In the genomic region with DNA sequence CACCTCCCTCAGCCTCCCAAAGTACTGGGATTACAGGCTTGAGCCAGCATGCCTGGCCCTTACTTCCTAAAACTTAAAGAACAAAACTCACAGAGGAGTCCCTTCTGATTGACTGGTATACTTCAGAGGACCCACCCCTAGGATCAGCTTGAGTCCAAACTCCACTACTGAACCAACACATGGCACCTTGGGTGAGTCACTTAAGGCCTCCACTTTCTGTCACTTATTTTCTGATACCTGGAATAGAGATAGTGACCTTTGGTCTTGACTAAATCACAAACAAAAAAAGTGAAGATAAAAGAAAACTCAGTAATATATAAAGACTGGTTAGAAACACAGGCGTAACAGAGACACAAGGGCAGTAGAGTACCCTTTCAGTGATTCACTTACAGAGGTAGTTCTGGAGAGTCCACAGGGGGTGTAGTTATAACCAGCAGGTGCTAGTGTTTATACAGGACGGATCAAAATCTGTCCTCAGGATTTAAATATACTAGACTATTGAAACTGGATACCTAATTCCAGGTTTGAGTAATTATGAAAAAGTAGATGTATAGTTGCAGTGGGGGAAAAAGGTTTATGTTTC, we compare ENCODE assay signal across 23 cellular contexts.
DNase-seq lines count a peak whose midpoint lies in the region; ATAC-seq and TF ChIP-seq lines count a peak whose summit lies in the region.
"Had no signal": no experiment of that assay in that cellular context is flagged by ENCODE, and none has a peak within 500 bp of the region (broad histone marks: within the 10 kb centered on the region; RNA-seq: fewer than 3 reads in every experiment).

No MANE protein-coding gene starts in this region.

- H3K9me3 Mint-ChIP-seq in nephron, result peaks cover 2% of the 10 kb centered on the region
- peaks cover 2% of the 10 kb centered on the region for H3K9me3 Mint-ChIP-seq in activated naive CD8-positive, alpha-beta T cell treated with anti-CD3 and anti-CD28 coated beads for 36 hours
- H3K9me3 Mint-ChIP-seq: activated B cell treated with CpG ODN at 0.5 μM for 24 hours; activated CD4-positive, alpha-beta memory T cell treated with anti-CD3 and anti-CD28 coated beads, Interleukin-2, amount 10 ng/mL, durations not matched to agents 7 days and 5 days had no signal

- H3K27me3 Mint-ChIP-seq in nephron (ENCODE audit: low read depth), result no peaks in the 10 kb centered on the region
- H3K27me3 Mint-ChIP-seq in activated naive CD8-positive, alpha-beta T cell treated with anti-CD3 and anti-CD28 coated beads for 36 hours, result no peaks in the 10 kb centered on the region
- H3K27me3 Mint-ChIP-seq: activated B cell treated with CpG ODN at 0.5 μM for 24 hours; activated CD4-positive, alpha-beta memory T cell treated with anti-CD3 and anti-CD28 coated beads, Interleukin-2, amount 10 ng/mL, durations not matched to agents 7 days and 5 days; B cell; naive thymus-derived CD8-positive, alpha-beta T cell; stimulated activated naive CD8-positive, alpha-beta T cell treated with anti-CD3 and anti-CD28 coated beads, Interleukin-15, Interleukin-2, amounts not matched to agents 100 ng/mL and 50 ng/mL, for 24 hours had no signal

- H3K4me1 Mint-ChIP-seq in nephron, result no peaks in the 10 kb centered on the region
- peaks cover 8% of the 10 kb centered on the region for H3K4me1 Mint-ChIP-seq in activated naive CD8-positive, alpha-beta T cell treated with anti-CD3 and anti-CD28 coated beads for 36 hours

- no peak for ATAC-seq in HG02884 (IDR thresholded peaks at IDR 0.05; ENCODE audit: unreplicated experiment)
- ATAC-seq: naive thymus-derived CD8-positive, alpha-beta T cell; Right ventricle myocardium inferior had no signal

- TF ChIP-seq CTCF in nephron (IDR thresholded peaks at IDR 0.05; ENCODE audit: unreplicated experiment in 3 of 3), result no peak

- peak overlapping the region in 2 of 3 experiments; percentile 9 to 26 for H3K27ac Mint-ChIP-seq in nephron
- no peak overlapping the region for H3K27ac Mint-ChIP-seq in activated naive CD8-positive, alpha-beta T cell treated with anti-CD3 and anti-CD28 coated beads for 36 hours
- H3K27ac Mint-ChIP-seq: activated B cell treated with CpG ODN at 0.5 μM for 24 hours; activated CD4-positive, alpha-beta memory T cell treated with anti-CD3 and anti-CD28 coated beads, Interleukin-2, amount 10 ng/mL, durations not matched to agents 7 days and 5 days; B cell; stimulated activated naive CD8-positive, alpha-beta T cell treated with anti-CD3 and anti-CD28 coated beads, Interleukin-15, Interleukin-2, amounts not matched to agents 100 ng/mL and 50 ng/mL, for 24 hours had no signal

- no peaks in the 10 kb centered on the region for H3K36me3 Mint-ChIP-seq in nephron (ENCODE audit: low read depth)
- no peaks in the 10 kb centered on the region for H3K36me3 Mint-ChIP-seq in activated naive CD8-positive, alpha-beta T cell treated with anti-CD3 and anti-CD28 coated beads for 36 hours
- H3K36me3 Mint-ChIP-seq: naive thymus-derived CD8-positive, alpha-beta T cell had no signal

- no peak overlapping the region for H3K4me3 Mint-ChIP-seq in nephron
- no peak overlapping the region for H3K4me3 Mint-ChIP-seq in activated naive CD8-positive, alpha-beta T cell treated with anti-CD3 and anti-CD28 coated beads for 36 hours
- H3K4me3 Mint-ChIP-seq: activated B cell treated with CpG ODN at 0.5 μM for 24 hours; activated CD4-positive, alpha-beta memory T cell treated with anti-CD3 and anti-CD28 coated beads, Interleukin-2, amount 10 ng/mL, durations not matched to agents 7 days and 5 days; B cell; naive thymus-derived CD8-positive, alpha-beta T cell; stimulated activated naive CD8-positive, alpha-beta T cell treated with anti-CD3 and anti-CD28 coated beads, Interleukin-15, Interleukin-2, amounts not matched to agents 100 ng/mL and 50 ng/mL, for 24 hours had no signal

- DNase-seq in DMS53 (lab: John Stamatoyannopoulos, UW), result peak; percentile 45
- DNase-seq in DMS53 treated with DMSO at 0.1 percent for 48 hours (lab: John Stamatoyannopoulos, UW; ENCODE audit: unreplicated experiment), result no peak
- DNase-seq in NCI-H146 treated with DMSO at 0.1 percent for 48 hours (lab: John Stamatoyannopoulos, UW; ENCODE audit: unreplicated experiment), result peak; percentile 95
- peak; percentile 87 for DNase-seq in NCI-H748 treated with DMSO at 0.1 percent for 48 hours (lab: John Stamatoyannopoulos, UW)
- no peak for DNase-seq in D341Med (ENCODE audit: low spot score)
- no peak for DNase-seq in activated naive CD8-positive, alpha-beta T cell treated with anti-CD3 and anti-CD28 coated beads for 36 hours
- DNase-seq: 8988T; activated B cell treated with CpG ODN at 0.5 μM for 24 hours; activated CD4-positive, alpha-beta memory T cell treated with anti-CD3 and anti-CD28 coated beads, Interleukin-2, amount 10 ng/mL, durations not matched to agents 7 days and 5 days; activated naive CD4-positive, alpha-beta T cell; cortex of kidney; glutamatergic neuron; MG63; naive thymus-derived CD8-positive, alpha-beta T cell; NCI-H1694 treated with DMSO at 0.1 percent for 48 hours; stimulated activated CD4-positive, alpha-beta T cell treated with anti-CD3 and anti-CD28 coated beads, Interleukin-4, amount 100 ng/mL, for 4 hours; SW 1271; tibial artery had no signal

Comparison
In these comparisons a context has a peak if more than half of its experiments do, and no peak if none do; other contexts are left out.
1. DNase-seq: peak in DMS53 (single experiment), NCI-H146 treated with DMSO at 0.1 percent for 48 hours (single experiment) and NCI-H748 treated with DMSO at 0.1 percent for 48 hours (single experiment); none in DMS53 treated with DMSO at 0.1 percent for 48 hours (single experiment), D341Med (single experiment) and activated naive CD8-positive, alpha-beta T cell treated with anti-CD3 and anti-CD28 coated beads for 36 hours (single experiment).